In the genomic region with DNA sequence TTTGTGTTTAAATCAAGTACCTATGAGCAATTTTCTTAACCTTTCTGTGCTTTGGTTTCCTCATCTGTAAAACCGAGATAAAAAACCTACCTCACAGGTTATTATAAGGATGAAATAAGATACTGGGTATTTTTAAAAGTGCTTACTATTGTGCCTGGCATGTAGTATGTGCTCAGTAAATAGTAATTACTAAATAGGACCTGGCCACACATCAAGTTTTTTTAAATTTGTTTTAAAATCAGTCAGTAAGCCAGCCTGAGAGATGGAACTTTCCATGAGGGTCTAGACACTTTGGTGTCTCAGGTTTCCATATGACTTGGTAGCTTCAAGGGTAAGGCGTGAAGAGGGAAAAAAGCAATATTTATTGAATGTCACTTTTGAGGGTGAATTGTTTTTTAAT, we compare ENCODE assay signal across 18 cellular contexts.
"Had no signal": no experiment of that assay in that cellular context is flagged by ENCODE, and none has a peak within 500 bp of the region (broad histone marks: within the 10 kb centered on the region; RNA-seq: fewer than 3 reads in every experiment).

No MANE protein-coding gene starts in this region.

- DNase-seq: activated CD4-positive, CD25-positive, alpha-beta regulatory T cell treated with anti-CD3 and anti-CD28 coated beads, Interleukin-2, amount 50 U/mL, for 72 hours; activated gamma-delta T cell treated with Interleukin-2 at 50 U/mL for 16 hours; anterior cingulate cortex; caudate nucleus; effector CD4-positive, alpha-beta T cell; heart left ventricle; left cardiac atrium; midbrain; natural killer cell; retina; sigmoid colon; stimulated activated CD8-positive, alpha-beta memory T cell treated with anti-CD3 and anti-CD28 coated beads, Interleukin-4, amount 100 ng/mL, for 48 hours; stomach; transverse colon had no signal

- ATAC-seq: heart left ventricle, left cardiac atrium, natural killer cell had no signal

- H3K36me3 Mint-ChIP-seq: brain, natural killer cell had no signal

- H3K27ac ChIP-seq: heart left ventricle, sigmoid colon, SK-N-MC, stomach, transverse colon had no signal

- H3K9me3 Mint-ChIP-seq: brain; dendritic cell treated with granulocyte-macrophage colony-stimulating factor and Interleukin-4, amounts not matched to agents 40 ng/mL and 50 ng/mL, for 4 days; natural killer cell had no signal

- H3K27ac Mint-ChIP-seq: brain; dendritic cell treated with granulocyte-macrophage colony-stimulating factor and Interleukin-4, amounts not matched to agents 40 ng/mL and 50 ng/mL, for 4 days; natural killer cell; progenitor cell of endocrine pancreas had no signal

- H3K4me3 Mint-ChIP-seq: brain; dendritic cell treated with granulocyte-macrophage colony-stimulating factor and Interleukin-4, amounts not matched to agents 40 ng/mL and 50 ng/mL, for 4 days; natural killer cell had no signal
